In the genomic region with DNA sequence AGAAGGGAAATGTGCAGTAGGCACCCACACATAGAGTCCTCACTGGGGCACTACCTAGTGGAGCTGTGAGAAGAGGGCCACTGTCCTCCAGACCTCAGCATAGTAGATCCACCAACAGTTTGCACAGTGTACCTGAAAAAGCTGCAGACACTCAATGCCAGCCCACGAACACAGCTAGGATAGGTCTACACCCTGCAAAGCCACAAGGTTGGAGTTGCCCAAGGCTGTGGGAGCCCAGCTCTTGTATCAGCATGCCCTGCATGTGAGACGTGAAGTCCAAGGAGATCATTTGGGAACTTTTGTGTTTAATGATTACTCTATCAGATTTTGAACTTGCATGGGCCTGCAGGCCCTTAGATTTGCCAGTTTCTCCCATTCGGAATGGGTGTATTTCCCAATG, we compare ENCODE assay signal across 22 cellular contexts.
A peak's percentile ranks its signal among the peaks of the same experiment; 100 is the strongest.
DNase-seq lines count a peak whose midpoint lies in the region; ATAC-seq, FAIRE-seq and TF ChIP-seq lines count a peak whose summit lies in the region.
"Had no signal": no experiment of that assay in that cellular context is flagged by ENCODE, and none has a peak within 500 bp of the region (broad histone marks: within the 10 kb centered on the region; RNA-seq: fewer than 3 reads in every experiment).

No MANE protein-coding gene starts in this region.

- no peaks in the 10 kb centered on the region for H3K4me1 ChIP-seq in foreskin keratinocyte
- H3K4me1 ChIP-seq in neuronal stem cell (ENCODE audit: control insufficient read depth in 2 of 2, insufficient read depth in 1 of 2, low read depth in 1 of 2, low read length in 2 of 2), result no peaks in the 10 kb centered on the region
- H3K4me1 ChIP-seq: BLaER1 had no signal

- H3K4me3 Mint-ChIP-seq in stimulated activated naive CD8-positive, alpha-beta T cell treated with anti-CD3 and anti-CD28 coated beads, Interleukin-15, amount 100 ng/mL, for 72 hours, result no peak overlapping the region
- H3K4me3 Mint-ChIP-seq: B cell; CD4-positive, CD25-positive, alpha-beta regulatory T cell; CD8-positive, alpha-beta T cell had no signal

- FAIRE-seq in bronchial epithelial cell (lab: Jason Lieb, UNC), result peak; percentile 91
- FAIRE-seq: D721Med, GM12878, GM19239, H1 had no signal

- H3K18ac ChIP-seq in neuronal stem cell (ENCODE audit: low read length), result no peak overlapping the region

- H3K4me3 ChIP-seq in bronchial epithelial cell (ENCODE audit: low read depth, low read length) (no peak overlapping the region), neuronal stem cell (ENCODE audit: low read length in 2 of 2) (peak overlapping the region in 1 of 2 donors; percentile 46)
- H3K4me3 ChIP-seq: BLaER1, GM12878, GM23248 had no signal

- no peak overlapping the region for H3K4ac ChIP-seq in neuronal stem cell (ENCODE audit: low read length)

- H3K14ac ChIP-seq in neuronal stem cell (ENCODE audit: low read length), result no peak overlapping the region

- H3K23ac ChIP-seq in neuronal stem cell (ENCODE audit: low read depth, low read length, poor library complexity), result no peak overlapping the region

- H3K36me3 ChIP-seq in bronchial epithelial cell (ENCODE audit: control insufficient read depth, insufficient read depth, low read length) (no peaks in the 10 kb centered on the region), neuronal stem cell (replicated peaks in 1 of 2; ENCODE audit: control insufficient read depth in 2 of 2, insufficient read depth in 2 of 2, low read length in 2 of 2) (no peaks in the 10 kb centered on the region)
- H3K36me3 ChIP-seq: BLaER1 had no signal

- no peak overlapping the region for H2AK5ac ChIP-seq in neuronal stem cell (ENCODE audit: low read depth, low read length)

- H3K79me1 ChIP-seq in neuronal stem cell (ENCODE audit: low read depth, low read length), result no peaks in the 10 kb centered on the region

- peaks cover 7 to 11% of the 10 kb centered on the region in 2 donors for H3K9me3 Mint-ChIP-seq in stimulated activated naive CD8-positive, alpha-beta T cell treated with anti-CD3 and anti-CD28 coated beads, Interleukin-15, amount 100 ng/mL, for 72 hours

- H3K27ac ChIP-seq in foreskin keratinocyte (no peak overlapping the region), neuronal stem cell (replicated peaks; ENCODE audit: low read length) (no peak overlapping the region)
- H3K27ac ChIP-seq: BLaER1, C4-2B, GM23248 had no signal

- H2BK5ac ChIP-seq in neuronal stem cell (ENCODE audit: low read length), result peak overlapping the region; percentile 24

- H4K8ac ChIP-seq in neuronal stem cell (ENCODE audit: low read depth, low read length), result no peak overlapping the region

- H2BK120ac ChIP-seq in neuronal stem cell (ENCODE audit: low read depth, low read length), result no peak overlapping the region

- H3K27me3 ChIP-seq in bronchial epithelial cell (ENCODE audit: control insufficient read depth, insufficient read depth, low read length) (no peaks in the 10 kb centered on the region), foreskin keratinocyte (no peaks in the 10 kb centered on the region), neuronal stem cell (ENCODE audit: control insufficient read depth in 3 of 3, insufficient read depth in 3 of 3, low read depth in 1 of 3, low read length in 3 of 3) (no peaks in the 10 kb centered on the region)
- H3K27me3 ChIP-seq: BLaER1 had no signal

- no peak overlapping the region for H3K4me2 ChIP-seq in neuronal stem cell (ENCODE audit: insufficient read depth, low read length, poor library complexity, severe bottlenecking)
- H3K4me2 ChIP-seq: BLaER1 had no signal

- no peak for ATAC-seq in foreskin keratinocyte
- ATAC-seq in HG03025 (IDR thresholded peaks at IDR 0.05; ENCODE audit: low FRiP score, unreplicated experiment), result no peak
- ATAC-seq in stimulated activated naive CD8-positive, alpha-beta T cell treated with anti-CD3 and anti-CD28 coated beads, Interleukin-15, amount 100 ng/mL, for 72 hours, result no peak
- ATAC-seq: CD8-positive, alpha-beta T cell; GM12878 had no signal

- DNase-seq in bronchial epithelial cell (ENCODE audit: low read depth) (no peak), foreskin keratinocyte (peak; percentile 2 to 31), neuronal stem cell (ENCODE audit: low spot score) (no peak), NCI-H526 treated with DMSO at 0.1 percent for 48 hours (lab: John Stamatoyannopoulos, UW) (no peak)
- no peak for DNase-seq in stimulated activated naive CD8-positive, alpha-beta T cell treated with anti-CD3 and anti-CD28 coated beads, Interleukin-15, amount 100 ng/mL, for 72 hours
- DNase-seq: CD4-positive, CD25-positive, alpha-beta regulatory T cell; CD8-positive, alpha-beta T cell; DMS 273 treated with DMSO at 0.1 percent for 48 hours; DMS79; EL; GDM1; GM23248; H7; HCEC 1CT had no signal

- H3K27me3 Mint-ChIP-seq in stimulated activated naive CD8-positive, alpha-beta T cell treated with anti-CD3 and anti-CD28 coated beads, Interleukin-15, amount 100 ng/mL, for 72 hours, result no peaks in the 10 kb centered on the region
- H3K27me3 Mint-ChIP-seq: B cell; CD4-positive, CD25-positive, alpha-beta regulatory T cell had no signal

- H2AFZ ChIP-seq in neuronal stem cell (ENCODE audit: low read length), result no peak overlapping the region
- H2AFZ ChIP-seq: GM23248 had no signal

- no peaks in the 10 kb centered on the region for H3K9me3 ChIP-seq in neuronal stem cell (replicated peaks in 1 of 2; ENCODE audit: control insufficient read depth in 2 of 2, insufficient read depth in 1 of 2, low read depth in 1 of 2, low read length in 2 of 2)
- H3K9me3 ChIP-seq: BLaER1 had no signal

- H4K91ac ChIP-seq in neuronal stem cell (ENCODE audit: low read depth, low read length, poor library complexity), result no peak overlapping the region

- H2BK15ac ChIP-seq in neuronal stem cell (ENCODE audit: low read length), result no peak overlapping the region

- no CpG with 5 or more reads among the region's 3 CpGs for WGBS in neuronal stem cell (ENCODE audit: extremely low coverage in 2 of 2, insufficient read length in 2 of 2, insufficient replicate concordance in 1 of 2), 2 donors

- no peaks in the 10 kb centered on the region for H3K4me1 Mint-ChIP-seq in stimulated activated naive CD8-positive, alpha-beta T cell treated with anti-CD3 and anti-CD28 coated beads, Interleukin-15, amount 100 ng/mL, for 72 hours
- H3K4me1 Mint-ChIP-seq: B cell; CD4-positive, CD25-positive, alpha-beta regulatory T cell had no signal

- TF ChIP-seq CTCF in bronchial epithelial cell (IDR thresholded peaks at IDR 0.05; ENCODE audit: insufficient read depth, low read length, severe bottlenecking) (no peak), foreskin keratinocyte (conservative IDR thresholded peaks at IDR 0.05) (no peak)

- no peak overlapping the region for H3K9ac ChIP-seq in neuronal stem cell (ENCODE audit: low read depth, low read length, poor library complexity)
- H3K9ac ChIP-seq: BLaER1, GM23248 had no signal

- no peak overlapping the region for H3K27ac Mint-ChIP-seq in stimulated activated naive CD8-positive, alpha-beta T cell treated with anti-CD3 and anti-CD28 coated beads, Interleukin-15, amount 100 ng/mL, for 72 hours
- H3K27ac Mint-ChIP-seq: B cell; CD4-positive, CD25-positive, alpha-beta regulatory T cell; CD8-positive, alpha-beta T cell had no signal

- no peak overlapping the region for H2BK12ac ChIP-seq in neuronal stem cell (ENCODE audit: low read length)

Comparison
In these comparisons a context has a peak if more than half of its experiments do, and no peak if none do; other contexts are left out.
1. DNase-seq: peak in foreskin keratinocyte (2 of 2); none in bronchial epithelial cell (single experiment), neuronal stem cell (single experiment), stimulated activated naive CD8-positive, alpha-beta T cell treated with anti-CD3 and anti-CD28 coated beads, Interleukin-15, amount 100 ng/mL, for 72 hours (0 of 2) and NCI-H526 treated with DMSO at 0.1 percent for 48 hours (single experiment).